18 cellular contexts compared by ENCODE assay signal in genomic region chr20:35487479-35487878, GRCh38. TPM values are rescaled to one million over a fixed set of nuclear protein-coding genes. Genes with fewer than 3 reads are reported as not detected.
DNase-seq lines count a peak whose midpoint lies in the region; ATAC-seq and TF ChIP-seq lines count a peak whose summit lies in the region.
"Had no signal": no experiment of that assay in that cellular context is flagged by ENCODE, and none has a peak within 500 bp of the region (broad histone marks: within the 10 kb centered on the region; RNA-seq: fewer than 3 reads in every experiment).

No MANE protein-coding gene starts in this region.

- POLR2A ChIA-PET in CD4-positive, alpha-beta memory T cell (lab: Charles Lee; ENCODE audit: partially characterized antibody), result interaction anchor here (1.8 kb wide), 1 partner anchor 254 kb away, joined by 5 read pairs; the partner anchor contains the start of gene RBM39
- POLR2A ChIA-PET in WTC11 (lab: Charles Lee), result no interaction called here

- no peak overlapping the region for H3K27ac ChIP-seq in CD4-positive, alpha-beta memory T cell (ENCODE audit: low read depth, low read length)
- H3K27ac ChIP-seq: BLaER1 treated with 17β-estradiol and CSF1 and Interleukin-3, amounts not matched to agents 10 nM and 100 nM; GM23248; HL-60 had no signal

- peak overlapping the region; percentile 61 for H3K27ac Mint-ChIP-seq in activated naive CD8-positive, alpha-beta T cell
- no peak overlapping the region for H3K27ac Mint-ChIP-seq in activated naive CD8-positive, alpha-beta T cell treated with anti-CD3 and anti-CD28 coated beads, Interleukin-2, amount 50 U/mL, for 24 hours
- peak overlapping the region in 4 of 7 donors; percentile 23 to 94 (median 81) for H3K27ac Mint-ChIP-seq in CD4-positive, alpha-beta memory T cell
- H3K27ac Mint-ChIP-seq in WTC11, result no peak overlapping the region

- H3K27me3 Mint-ChIP-seq in activated naive CD8-positive, alpha-beta T cell, result no peaks in the 10 kb centered on the region
- H3K27me3 Mint-ChIP-seq in activated naive CD8-positive, alpha-beta T cell treated with anti-CD3 and anti-CD28 coated beads, Interleukin-2, amount 50 U/mL, for 24 hours, result no peaks in the 10 kb centered on the region
- H3K27me3 Mint-ChIP-seq in CD4-positive, alpha-beta memory T cell, result no peaks in the 10 kb centered on the region
- no peaks in the 10 kb centered on the region for H3K27me3 Mint-ChIP-seq in WTC11 (ENCODE audit: low read depth)

- peaks cover 44% of the 10 kb centered on the region for H3K4me1 ChIP-seq in CD4-positive, alpha-beta memory T cell (ENCODE audit: insufficient read depth, low read length)
- H3K4me1 ChIP-seq: Caco-2 had no signal

- peaks cover 41% of the 10 kb centered on the region for H3K4me1 Mint-ChIP-seq in activated naive CD8-positive, alpha-beta T cell (ENCODE audit: low read depth)
- H3K4me1 Mint-ChIP-seq in activated naive CD8-positive, alpha-beta T cell treated with anti-CD3 and anti-CD28 coated beads, Interleukin-2, amount 50 U/mL, for 24 hours, result peaks cover 37% of the 10 kb centered on the region
- peaks cover 31 to 56% (median 45%) of the 10 kb centered on the region in 4 donors for H3K4me1 Mint-ChIP-seq in CD4-positive, alpha-beta memory T cell
- H3K4me1 Mint-ChIP-seq in WTC11, result no peaks in the 10 kb centered on the region

- CTCF ChIA-PET in CD4-positive, alpha-beta memory T cell (lab: Charles Lee; ENCODE audit: partially characterized antibody), result no interaction called here
- CTCF ChIA-PET in WTC11 (lab: Charles Lee), result interaction anchor here (1.1 kb wide), 1 partner anchor 8 kb away, joined by 3 read pairs; no protein-coding TSS in a partner anchor

- no peak for TF ChIP-seq CTCF in WTC11 (IDR thresholded peaks at IDR 0.05)

- intact Hi-C loops in CD4-positive, alpha-beta memory T cell (cut with micrococcal nuclease), result no loop called here

- no peak overlapping the region for H3K4me3 ChIP-seq in CD4-positive, alpha-beta memory T cell (ENCODE audit: low read length in 2 of 2)
- H3K4me3 ChIP-seq: BLaER1 treated with 17β-estradiol and CSF1 and Interleukin-3, amounts not matched to agents 10 nM and 100 nM; GM23248; K562 had no signal

- no peaks in the 10 kb centered on the region for H3K9me3 Mint-ChIP-seq in activated naive CD8-positive, alpha-beta T cell (ENCODE audit: low read depth)
- H3K9me3 Mint-ChIP-seq in activated naive CD8-positive, alpha-beta T cell treated with anti-CD3 and anti-CD28 coated beads, Interleukin-2, amount 50 U/mL, for 24 hours, result peaks cover 6% of the 10 kb centered on the region
- peaks cover 0 to 5% (median 0%) of the 10 kb centered on the region in 8 donors for H3K9me3 Mint-ChIP-seq in CD4-positive, alpha-beta memory T cell
- H3K9me3 Mint-ChIP-seq in WTC11, result peaks cover 13% of the 10 kb centered on the region
- H3K9me3 Mint-ChIP-seq: CD8-positive, alpha-beta T cell had no signal

- H3K27me3 ChIP-seq in CD4-positive, alpha-beta memory T cell (ENCODE audit: insufficient read depth, low read length), result no peaks in the 10 kb centered on the region
- H3K27me3 ChIP-seq: BLaER1 treated with 17β-estradiol and CSF1 and Interleukin-3, amounts not matched to agents 10 nM and 100 nM had no signal

- peak overlapping the region; percentile 27 for H3K4me3 Mint-ChIP-seq in activated naive CD8-positive, alpha-beta T cell
- H3K4me3 Mint-ChIP-seq in activated naive CD8-positive, alpha-beta T cell treated with anti-CD3 and anti-CD28 coated beads, Interleukin-2, amount 50 U/mL, for 24 hours, result no peak overlapping the region
- peak overlapping the region in 1 of 8 donors; percentile 86 for H3K4me3 Mint-ChIP-seq in CD4-positive, alpha-beta memory T cell
- H3K4me3 Mint-ChIP-seq in WTC11, result no peak overlapping the region

- peaks cover 4% of the 10 kb centered on the region for H3K36me3 ChIP-seq in CD4-positive, alpha-beta memory T cell (ENCODE audit: insufficient read depth, low read length)

- H3K36me3 Mint-ChIP-seq in activated naive CD8-positive, alpha-beta T cell, result peaks cover 22% of the 10 kb centered on the region
- H3K36me3 Mint-ChIP-seq in activated naive CD8-positive, alpha-beta T cell treated with anti-CD3 and anti-CD28 coated beads, Interleukin-2, amount 50 U/mL, for 24 hours (ENCODE audit: low read depth), result peaks cover 51% of the 10 kb centered on the region
- H3K36me3 Mint-ChIP-seq in CD4-positive, alpha-beta memory T cell, result peaks cover 26 to 50% of the 10 kb centered on the region in 2 donors
- peaks cover 65% of the 10 kb centered on the region for H3K36me3 Mint-ChIP-seq in WTC11

- DNase-seq in activated naive CD8-positive, alpha-beta T cell treated with anti-CD3 and anti-CD28 coated beads, Interleukin-2, amount 50 U/mL, for 24 hours, result no peak
- DNase-seq in CD4-positive, alpha-beta memory T cell, result no peak
- no peak for DNase-seq in WTC11 (ENCODE audit: low spot score)
- no peak for DNase-seq in inferior parietal cortex (ENCODE audit: extremely low spot score)
- DNase-seq: ACHN; Caco-2; CD8-positive, alpha-beta T cell; DMS53; GF-D8; GM23248 had no signal

- H3K9me3 ChIP-seq in CD4-positive, alpha-beta memory T cell (ENCODE audit: control insufficient read depth in 1 of 2, low read length in 2 of 2), result no peaks in the 10 kb centered on the region

- no peak for ATAC-seq in activated naive CD8-positive, alpha-beta T cell treated with anti-CD3 and anti-CD28 coated beads, Interleukin-2, amount 50 U/mL, for 24 hours
- ATAC-seq in WTC11 (no peak), GM21723 (IDR thresholded peaks at IDR 0.05; ENCODE audit: unreplicated experiment) (no peak), HG03025 (IDR thresholded peaks at IDR 0.05; ENCODE audit: low FRiP score, unreplicated experiment) (no peak)
- ATAC-seq: CD8-positive, alpha-beta T cell; HCT116; K562 had no signal

TF ChIP-seq in WTC11, 78 proteins besides CTCF, POLR2A, EP300 and RAD21:
- TF ChIP-seq USF1 (CRISPR knock-in tag; IDR thresholded peaks at IDR 0.05) (no peak), ZNF121 (CRISPR knock-in tag; IDR thresholded peaks at IDR 0.05) (0 out of 2 replicates have a peak, but pooled peaks have one; percentile 32)

RNA-seq across cellular contexts. Expression of gene CEP250, which starts 32.1 kb away (rescaled TPM):
- total RNA-seq in CD4-positive, alpha-beta memory T cell, result 10 to 100 TPM; 71.3 to 76.9 TPM
- 10 to 100 TPM in 1 of 2 donors, 1 to 10 TPM in 1; 4.4 to 14.1 TPM for polyA plus RNA-seq in CD4-positive, alpha-beta memory T cell
- total RNA-seq in WTC11 (2021), result 63.1 to 66.9 TPM (median 65.8 TPM) in 3 replicates

RNA-seq across cellular contexts. Expression of gene C20orf173, which starts 42.0 kb away (rescaled TPM):
- not detected for total RNA-seq in CD4-positive, alpha-beta memory T cell
- polyA plus RNA-seq in CD4-positive, alpha-beta memory T cell, result not detected
- total RNA-seq in WTC11 (2021), result not detected in 3 replicates
- total RNA-seq: A172; Caco-2; CD8-positive, alpha-beta T cell; GM23248; K562 had no signal
- polyA plus RNA-seq: GM23248, K562 had no signal

RNA-seq across cellular contexts. Expression of gene GDF5, which starts 49.5 kb away (rescaled TPM):
- total RNA-seq in CD4-positive, alpha-beta memory T cell, result not detected
- polyA plus RNA-seq in CD4-positive, alpha-beta memory T cell, result not detected
- 0.07 TPM in 1 of 3 replicates, not detected in the others for total RNA-seq in WTC11 (2021)
- total RNA-seq: Caco-2; CD8-positive, alpha-beta T cell; K562 had no signal

RNA-seq across cellular contexts. Expression of gene ERGIC3, which starts 54.4 kb away (rescaled TPM):
- 100 to 1,000 TPM; 148 to 151 TPM for total RNA-seq in CD4-positive, alpha-beta memory T cell
- 100 to 1,000 TPM; 134 to 137 TPM for polyA plus RNA-seq in CD4-positive, alpha-beta memory T cell
- 168 to 181 TPM (median 179 TPM) in 3 replicates for total RNA-seq in WTC11 (2021)

Comparison
In these comparisons a context has a peak if more than half of its experiments do, and no peak if none do; other contexts are left out.
1. H3K27ac Mint-ChIP-seq: peak in activated naive CD8-positive, alpha-beta T cell (single experiment) and CD4-positive, alpha-beta memory T cell (4 of 7); none in activated naive CD8-positive, alpha-beta T cell treated with anti-CD3 and anti-CD28 coated beads, Interleukin-2, amount 50 U/mL, for 24 hours (single experiment) and WTC11 (single experiment).